ENCODE assay signal across 8 cellular contexts in genomic region chr10:114103286-114103685, GRCh38. TPM values are rescaled to one million over a fixed set of nuclear protein-coding genes. Genes with fewer than 3 reads are reported as not detected.
DNase-seq lines count a peak whose midpoint lies in the region; ATAC-seq and FAIRE-seq lines count a peak whose summit lies in the region.

No MANE protein-coding gene starts in this region.

- POLR2A ChIA-PET in activated naive CD8-positive, alpha-beta T cell treated with anti-CD3 and anti-CD28 coated beads, Interleukin-2, amount 10 ng/mL, durations not matched to agents 7 days and 5 days (lab: Charles Lee) = no interaction called here
- POLR2A ChIA-PET in naive thymus-derived CD4-positive, alpha-beta T cell (lab: Charles Lee) = no interaction called here

- no peaks in the 10 kb centered on the region for H3K9me3 Mint-ChIP-seq in activated naive CD8-positive, alpha-beta T cell treated with anti-CD3 and anti-CD28 coated beads, Interleukin-2, amount 10 ng/mL, durations not matched to agents 7 days and 5 days
- H3K9me3 Mint-ChIP-seq in activated naive CD8-positive, alpha-beta T cell treated with anti-CD3 and anti-CD28 coated beads for 36 hours = no peaks in the 10 kb centered on the region
- no peaks in the 10 kb centered on the region for H3K9me3 Mint-ChIP-seq in naive thymus-derived CD4-positive, alpha-beta T cell
- no peaks in the 10 kb centered on the region for H3K9me3 Mint-ChIP-seq in activated naive CD4-positive, alpha-beta T cell treated with anti-CD3 and anti-CD28 coated beads, Interleukin-2, amount 10 ng/mL, durations not matched to agents 7 days and 5 days

- peaks cover 7 to 10% of the 10 kb centered on the region in 2 donors for H3K4me1 ChIP-seq in naive thymus-derived CD4-positive, alpha-beta T cell (ENCODE audit: control insufficient read depth in 2 of 2, insufficient read depth in 2 of 2, low read length in 2 of 2)

- peaks cover 4 to 6% of the 10 kb centered on the region in 2 donors for H3K27me3 ChIP-seq in naive thymus-derived CD4-positive, alpha-beta T cell (ENCODE audit: control insufficient read depth in 2 of 2, insufficient read depth in 2 of 2, low read length in 2 of 2)

- intact Hi-C loops in naive thymus-derived CD4-positive, alpha-beta T cell (cut with micrococcal nuclease) = loop anchor here (1.0 to 5.0 kb wide), 5 partner anchors 304 to 424 kb away; partner anchors contain the start of gene CASP7 (in 1 of the 2)

- no peak overlapping the region for H3K27ac ChIP-seq in naive thymus-derived CD4-positive, alpha-beta T cell (ENCODE audit: low read depth, low read length)

- H3K36me3 ChIP-seq in naive thymus-derived CD4-positive, alpha-beta T cell (ENCODE audit: control insufficient read depth in 2 of 3, insufficient read depth in 3 of 3, low read length in 3 of 3) = no peaks in the 10 kb centered on the region

- H3K4me3 ChIP-seq in naive thymus-derived CD4-positive, alpha-beta T cell (ENCODE audit: low read length) = no peak overlapping the region

- no peak overlapping the region for H3K4me3 Mint-ChIP-seq in activated naive CD8-positive, alpha-beta T cell treated with anti-CD3 and anti-CD28 coated beads, Interleukin-2, amount 10 ng/mL, durations not matched to agents 7 days and 5 days
- no peak overlapping the region for H3K4me3 Mint-ChIP-seq in activated naive CD8-positive, alpha-beta T cell treated with anti-CD3 and anti-CD28 coated beads for 36 hours
- H3K4me3 Mint-ChIP-seq in naive thymus-derived CD4-positive, alpha-beta T cell = peak overlapping the region in 3 of 10 donors; percentile 6 to 39 (median 13)
- no peak overlapping the region for H3K4me3 Mint-ChIP-seq in activated naive CD4-positive, alpha-beta T cell treated with anti-CD3 and anti-CD28 coated beads, Interleukin-2, amount 10 ng/mL, durations not matched to agents 7 days and 5 days

- FAIRE-seq in RCC 7860 (lab: Jason Lieb, UNC) = peak; percentile 64

- no peak overlapping the region for H3K27ac Mint-ChIP-seq in activated naive CD8-positive, alpha-beta T cell treated with anti-CD3 and anti-CD28 coated beads, Interleukin-2, amount 10 ng/mL, durations not matched to agents 7 days and 5 days
- no peak overlapping the region for H3K27ac Mint-ChIP-seq in activated naive CD8-positive, alpha-beta T cell treated with anti-CD3 and anti-CD28 coated beads for 36 hours
- H3K27ac Mint-ChIP-seq in naive thymus-derived CD4-positive, alpha-beta T cell = no peak overlapping the region
- H3K27ac Mint-ChIP-seq in activated naive CD4-positive, alpha-beta T cell treated with anti-CD3 and anti-CD28 coated beads, Interleukin-2, amount 10 ng/mL, durations not matched to agents 7 days and 5 days = no peak overlapping the region

- H3K27me3 Mint-ChIP-seq in activated naive CD8-positive, alpha-beta T cell treated with anti-CD3 and anti-CD28 coated beads, Interleukin-2, amount 10 ng/mL, durations not matched to agents 7 days and 5 days = peaks cover 40% of the 10 kb centered on the region
- peaks cover 41% of the 10 kb centered on the region for H3K27me3 Mint-ChIP-seq in activated naive CD8-positive, alpha-beta T cell treated with anti-CD3 and anti-CD28 coated beads for 36 hours
- H3K27me3 Mint-ChIP-seq in naive thymus-derived CD4-positive, alpha-beta T cell = peaks cover 24 to 46% (median 27%) of the 10 kb centered on the region in 5 donors
- peaks cover 43% of the 10 kb centered on the region for H3K27me3 Mint-ChIP-seq in activated naive CD4-positive, alpha-beta T cell treated with anti-CD3 and anti-CD28 coated beads, Interleukin-2, amount 10 ng/mL, durations not matched to agents 7 days and 5 days

- no peaks in the 10 kb centered on the region for H3K9me3 ChIP-seq in naive thymus-derived CD4-positive, alpha-beta T cell (ENCODE audit: control insufficient read depth in 2 of 3, low read length in 3 of 3)

- H3K4me1 Mint-ChIP-seq in activated naive CD8-positive, alpha-beta T cell treated with anti-CD3 and anti-CD28 coated beads, Interleukin-2, amount 10 ng/mL, durations not matched to agents 7 days and 5 days = peaks cover 20% of the 10 kb centered on the region
- peaks cover 26% of the 10 kb centered on the region for H3K4me1 Mint-ChIP-seq in activated naive CD8-positive, alpha-beta T cell treated with anti-CD3 and anti-CD28 coated beads for 36 hours
- H3K4me1 Mint-ChIP-seq in naive thymus-derived CD4-positive, alpha-beta T cell = peaks cover 16 to 31% (median 25%) of the 10 kb centered on the region in 7 donors
- H3K4me1 Mint-ChIP-seq in activated naive CD4-positive, alpha-beta T cell treated with anti-CD3 and anti-CD28 coated beads, Interleukin-2, amount 10 ng/mL, durations not matched to agents 7 days and 5 days = peaks cover 34% of the 10 kb centered on the region

- ATAC-seq in activated naive CD8-positive, alpha-beta T cell treated with anti-CD3 and anti-CD28 coated beads, Interleukin-2, amount 10 ng/mL, durations not matched to agents 7 days and 5 days (ENCODE audit: low read depth) = peak; percentile 41
- ATAC-seq in naive thymus-derived CD4-positive, alpha-beta T cell = no peak
- no peak for ATAC-seq in HG03039 (IDR thresholded peaks at IDR 0.05; ENCODE audit: unreplicated experiment)

- no peaks in the 10 kb centered on the region for H3K36me3 Mint-ChIP-seq in activated naive CD8-positive, alpha-beta T cell treated with anti-CD3 and anti-CD28 coated beads, Interleukin-2, amount 10 ng/mL, durations not matched to agents 7 days and 5 days
- no peaks in the 10 kb centered on the region for H3K36me3 Mint-ChIP-seq in activated naive CD8-positive, alpha-beta T cell treated with anti-CD3 and anti-CD28 coated beads for 36 hours
- peaks cover 0 to 4% (median 0%) of the 10 kb centered on the region in 5 donors for H3K36me3 Mint-ChIP-seq in naive thymus-derived CD4-positive, alpha-beta T cell
- no peaks in the 10 kb centered on the region for H3K36me3 Mint-ChIP-seq in activated naive CD4-positive, alpha-beta T cell treated with anti-CD3 and anti-CD28 coated beads, Interleukin-2, amount 10 ng/mL, durations not matched to agents 7 days and 5 days

- DNase-seq in activated naive CD8-positive, alpha-beta T cell treated with anti-CD3 and anti-CD28 coated beads, Interleukin-2, amount 10 ng/mL, durations not matched to agents 7 days and 5 days = no peak
- DNase-seq in activated naive CD8-positive, alpha-beta T cell treated with anti-CD3 and anti-CD28 coated beads for 36 hours = no peak
- peak; percentile 49 for DNase-seq in HPDE6-E6E7 (ENCODE audit: extremely low spot score)
- peak; percentile 49 for DNase-seq in RCC 7860 (ENCODE audit: low spot score)
- peak; percentile 50 for DNase-seq in epidermal melanocyte (ENCODE audit: insufficient read length, low spot score)
- DNase-seq in naive thymus-derived CD4-positive, alpha-beta T cell = peak in 5 of 9 donors; percentile 17 to 39 (median 34)
- DNase-seq in activated naive CD4-positive, alpha-beta T cell treated with anti-CD3 and anti-CD28 coated beads, Interleukin-2, amount 10 ng/mL, durations not matched to agents 7 days and 5 days = no peak

- CTCF ChIA-PET in naive thymus-derived CD4-positive, alpha-beta T cell (lab: Charles Lee) = interaction anchor here (1.0 to 4.1 kb wide), 4 partner anchors 11 to 424 kb away, joined by 3 to 24 read pairs (median 6); partner anchors contain the start of gene CASP7
- CTCF ChIA-PET in activated naive CD4-positive, alpha-beta T cell treated with anti-CD3 and anti-CD28 coated beads, Interleukin-2, amount 10 ng/mL, durations not matched to agents 7 days and 5 days (lab: Charles Lee) = interaction anchor here (0.6 to 7.2 kb wide), 11 partner anchors 11 to 401 kb away, joined by 3 to 89 read pairs (median 5); no protein-coding TSS in a partner anchor

RNA-seq across cellular contexts. Expression of gene ADRB1, which starts 59.6 kb away (rescaled TPM):
- 1 to 10 TPM in 1 of 2 experiments, under 1 TPM in 1; 0.91 to 1.0 TPM for total RNA-seq in activated naive CD8-positive, alpha-beta T cell treated with anti-CD3 and anti-CD28 coated beads, Interleukin-2, amount 10 ng/mL, durations not matched to agents 7 days and 5 days
- total RNA-seq in activated naive CD8-positive, alpha-beta T cell treated with anti-CD3 and anti-CD28 coated beads for 36 hours = under 1 TPM in 1 of 2 experiments, not detected in 1; 0.14 TPM
- under 1 TPM in 2 of 5 experiments, not detected in 3; 0.29 to 0.64 TPM for total RNA-seq in naive thymus-derived CD4-positive, alpha-beta T cell
- polyA plus RNA-seq in naive thymus-derived CD4-positive, alpha-beta T cell = not detected

Comparison
In these comparisons a context has a peak if more than half of its experiments do, and no peak if none do; other contexts are left out.
1. DNase-seq: peak in HPDE6-E6E7 (single experiment), RCC 7860 (single experiment), epidermal melanocyte (single experiment) and naive thymus-derived CD4-positive, alpha-beta T cell (5 of 9); none in activated naive CD8-positive, alpha-beta T cell treated with anti-CD3 and anti-CD28 coated beads, Interleukin-2, amount 10 ng/mL, durations not matched to agents 7 days and 5 days (single experiment), activated naive CD8-positive, alpha-beta T cell treated with anti-CD3 and anti-CD28 coated beads for 36 hours (single experiment) and activated naive CD4-positive, alpha-beta T cell treated with anti-CD3 and anti-CD28 coated beads, Interleukin-2, amount 10 ng/mL, durations not matched to agents 7 days and 5 days (single experiment).